Comparison of ENCODE assay signal across 19 cellular contexts in the genomic region with DNA sequence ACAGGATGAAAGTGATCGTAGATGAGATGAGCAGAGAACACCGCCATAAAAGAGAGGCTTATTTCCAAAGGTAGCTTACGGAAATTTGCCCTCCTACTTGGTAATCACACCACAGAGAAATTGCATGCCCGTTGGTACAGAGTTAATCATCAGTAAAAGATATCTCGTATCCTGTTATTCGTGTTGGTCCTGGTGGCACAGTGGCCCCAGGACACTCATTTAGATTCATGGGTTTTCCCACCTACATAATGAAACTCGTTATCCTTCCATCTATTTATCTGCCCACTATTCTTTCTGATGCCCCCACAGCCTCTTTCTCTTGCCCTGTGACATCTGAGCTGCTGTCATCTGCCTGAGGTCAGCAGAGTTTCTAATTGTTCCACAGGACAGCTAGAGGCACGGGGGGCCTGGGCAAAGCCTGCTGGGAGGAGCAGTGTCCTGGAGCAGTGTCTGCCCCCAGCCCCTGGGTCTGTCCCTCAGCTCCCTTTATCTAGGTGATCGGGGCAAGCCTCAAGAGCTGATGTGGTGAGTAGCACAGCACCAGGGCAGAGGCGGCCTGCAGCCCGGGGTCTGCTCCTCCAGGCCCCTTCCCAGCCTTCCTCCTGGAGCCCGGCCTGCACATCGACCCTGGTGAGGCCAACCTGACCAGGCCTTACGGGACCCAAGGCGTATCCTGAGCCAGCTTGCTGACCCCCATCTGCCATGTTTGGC. TPM values are rescaled to one million over a fixed set of nuclear protein-coding genes. Genes with fewer than 3 reads are reported as not detected.
DNase-seq lines count a peak whose midpoint lies in the region; ATAC-seq lines count a peak whose summit lies in the region.
"Had no signal": no experiment of that assay in that cellular context is flagged by ENCODE, and none has a peak within 500 bp of the region (broad histone marks: within the 10 kb centered on the region; RNA-seq: fewer than 3 reads in every experiment).

No MANE protein-coding gene starts in this region.

- H3K27ac ChIP-seq in neuronal stem cell (replicated peaks; ENCODE audit: low read length), result no peak overlapping the region
- H3K27ac ChIP-seq: A549, right lobe of liver had no signal

- no peak overlapping the region for H3K4me3 ChIP-seq in neuronal stem cell (ENCODE audit: low read length in 2 of 2)
- H3K4me3 ChIP-seq: A549, right lobe of liver had no signal

- H3K4me3 Mint-ChIP-seq in activated T-cell treated with anti-CD3 and anti-CD28 coated beads, Interleukin-2, amount 50 U/mL, for 24 hours, result no peak overlapping the region
- no peak overlapping the region for H3K4me3 Mint-ChIP-seq in activated naive CD8-positive, alpha-beta T cell treated with anti-CD3 and anti-CD28 coated beads, Interleukin-2, amount 50 U/mL, for 24 hours

- DNase-seq in activated T-cell treated with anti-CD3 and anti-CD28 coated beads, Interleukin-2, amount 50 U/mL, for 24 hours, result no peak
- no peak for DNase-seq in activated T-cell treated with anti-CD3 and anti-CD28 coated beads for 4 hours
- DNase-seq in M059J (ENCODE audit: low read depth), result peak; percentile 59
- DNase-seq in activated naive CD8-positive, alpha-beta T cell treated with anti-CD3 and anti-CD28 coated beads, Interleukin-2, amount 50 U/mL, for 24 hours, result no peak
- no peak for DNase-seq in neuronal stem cell (ENCODE audit: low spot score)
- no peak for DNase-seq in left lobe of liver (ENCODE audit: low spot score)
- DNase-seq: activated CD8-positive, alpha-beta memory T cell treated with anti-CD3 and anti-CD28 coated beads for 24 hours; BE2C; Calu3; effector CD8-positive, alpha-beta T cell; kidney glomerular epithelial cell; NCI-H1436 treated with DMSO at 0.1 percent for 48 hours; NCI-H2171; NCI-H524; right lobe of liver; RPMI8226 had no signal

- peaks cover 3 to 47% of the 10 kb centered on the region in 2 donors for H3K36me3 ChIP-seq in neuronal stem cell (replicated peaks in 1 of 2; ENCODE audit: control insufficient read depth in 2 of 2, insufficient read depth in 2 of 2, low read length in 2 of 2)
- H3K36me3 ChIP-seq: right lobe of liver had no signal

- H3K27me3 Mint-ChIP-seq in activated T-cell treated with anti-CD3 and anti-CD28 coated beads, Interleukin-2, amount 50 U/mL, for 24 hours, result no peaks in the 10 kb centered on the region
- no peaks in the 10 kb centered on the region for H3K27me3 Mint-ChIP-seq in activated naive CD8-positive, alpha-beta T cell treated with anti-CD3 and anti-CD28 coated beads, Interleukin-2, amount 50 U/mL, for 24 hours

- no peak overlapping the region for H2AFZ ChIP-seq in neuronal stem cell (ENCODE audit: low read length)

- no peak overlapping the region for H4K8ac ChIP-seq in neuronal stem cell (ENCODE audit: low read depth, low read length)

- no peaks in the 10 kb centered on the region for H3K79me1 ChIP-seq in neuronal stem cell (ENCODE audit: low read depth, low read length)

- H3K9me3 Mint-ChIP-seq in activated T-cell treated with anti-CD3 and anti-CD28 coated beads, Interleukin-2, amount 50 U/mL, for 24 hours, result no peaks in the 10 kb centered on the region
- no peaks in the 10 kb centered on the region for H3K9me3 Mint-ChIP-seq in activated naive CD8-positive, alpha-beta T cell treated with anti-CD3 and anti-CD28 coated beads, Interleukin-2, amount 50 U/mL, for 24 hours

- no peak overlapping the region for H2BK15ac ChIP-seq in neuronal stem cell (ENCODE audit: low read length)

- no peak overlapping the region for H2BK12ac ChIP-seq in neuronal stem cell (ENCODE audit: low read length)

- peak overlapping the region; percentile 21 for H2BK5ac ChIP-seq in neuronal stem cell (ENCODE audit: low read length)

- H3K27ac Mint-ChIP-seq in activated T-cell treated with anti-CD3 and anti-CD28 coated beads, Interleukin-2, amount 50 U/mL, for 24 hours, result peak overlapping the region; percentile 57
- peak overlapping the region; percentile 76 for H3K27ac Mint-ChIP-seq in activated naive CD8-positive, alpha-beta T cell treated with anti-CD3 and anti-CD28 coated beads, Interleukin-2, amount 50 U/mL, for 24 hours

- peak; percentile 21 for ATAC-seq in activated naive CD8-positive, alpha-beta T cell treated with anti-CD3 and anti-CD28 coated beads, Interleukin-2, amount 50 U/mL, for 24 hours
- no peak for ATAC-seq in left lobe of liver
- ATAC-seq in HG03108 (IDR thresholded peaks at IDR 0.05; ENCODE audit: unreplicated experiment), result no peak
- no peak for ATAC-seq in HG03196 (IDR thresholded peaks at IDR 0.05; ENCODE audit: unreplicated experiment)
- ATAC-seq: A549, right lobe of liver had no signal

- H2AK5ac ChIP-seq in neuronal stem cell (ENCODE audit: low read depth, low read length), result peak overlapping the region; percentile 17

- H3K9ac ChIP-seq in neuronal stem cell (ENCODE audit: low read depth, low read length, poor library complexity), result no peak overlapping the region

- no peaks in the 10 kb centered on the region for H3K27me3 ChIP-seq in neuronal stem cell (ENCODE audit: control insufficient read depth in 3 of 3, insufficient read depth in 3 of 3, low read depth in 1 of 3, low read length in 3 of 3)
- H3K27me3 ChIP-seq: BE2C, right lobe of liver had no signal

- no peak overlapping the region for H3K4ac ChIP-seq in neuronal stem cell (ENCODE audit: low read length)

- H3K4me1 ChIP-seq in neuronal stem cell (ENCODE audit: control insufficient read depth in 2 of 2, insufficient read depth in 1 of 2, low read depth in 1 of 2, low read length in 2 of 2), result peaks cover 0 to 8% of the 10 kb centered on the region in 2 donors

- no peak overlapping the region for H3K14ac ChIP-seq in neuronal stem cell (ENCODE audit: low read length)

- peak overlapping the region; percentile 18 for H3K23ac ChIP-seq in neuronal stem cell (ENCODE audit: low read depth, low read length, poor library complexity)

- H3K18ac ChIP-seq in neuronal stem cell (ENCODE audit: low read length), result peak overlapping the region; percentile 84

- no peaks in the 10 kb centered on the region for H3K9me3 ChIP-seq in neuronal stem cell (replicated peaks in 1 of 2; ENCODE audit: control insufficient read depth in 2 of 2, insufficient read depth in 1 of 2, low read depth in 1 of 2, low read length in 2 of 2)
- H3K9me3 ChIP-seq: A549, BE2C, right lobe of liver had no signal

- H2BK120ac ChIP-seq in neuronal stem cell (ENCODE audit: low read depth, low read length), result no peak overlapping the region

- H3K4me1 Mint-ChIP-seq in activated T-cell treated with anti-CD3 and anti-CD28 coated beads, Interleukin-2, amount 50 U/mL, for 24 hours (ENCODE audit: low read depth), result peaks cover 30% of the 10 kb centered on the region
- H3K4me1 Mint-ChIP-seq in activated naive CD8-positive, alpha-beta T cell treated with anti-CD3 and anti-CD28 coated beads, Interleukin-2, amount 50 U/mL, for 24 hours, result peaks cover 30% of the 10 kb centered on the region

- no CpG with 5 or more reads among the region's 15 CpGs for WGBS in neuronal stem cell (ENCODE audit: extremely low coverage in 2 of 2, insufficient read length in 2 of 2, insufficient replicate concordance in 1 of 2), 2 donors

- H3K36me3 Mint-ChIP-seq in activated T-cell treated with anti-CD3 and anti-CD28 coated beads, Interleukin-2, amount 50 U/mL, for 24 hours (ENCODE audit: low read depth), result peaks cover 4% of the 10 kb centered on the region
- H3K36me3 Mint-ChIP-seq in activated naive CD8-positive, alpha-beta T cell treated with anti-CD3 and anti-CD28 coated beads, Interleukin-2, amount 50 U/mL, for 24 hours (ENCODE audit: low read depth), result peaks cover 2% of the 10 kb centered on the region

- no peak overlapping the region for H3K4me2 ChIP-seq in neuronal stem cell (ENCODE audit: insufficient read depth, low read length, poor library complexity, severe bottlenecking)
- H3K4me2 ChIP-seq: A549 had no signal

- H4K91ac ChIP-seq in neuronal stem cell (ENCODE audit: low read depth, low read length, poor library complexity), result no peak overlapping the region

RNA-seq across cellular contexts. Expression of a gene that starts 42.2 kb away (rescaled TPM):
- total RNA-seq in M059J (2014; rRNA removed; shearing (Covaris generic)), result 14.5 and 17.7 TPM in 2 replicates
- polyA plus RNA-seq in neuronal stem cell (2013, experiment 1 of 2), result 23.5 TPM
- polyA plus RNA-seq in neuronal stem cell (2013, experiment 2 of 2), result 23.1 TPM
- total RNA-seq in left lobe of liver, result 3.7 TPM
